ENCODE assay signal across 1 cellular context in genomic region chr16:48632137-48632774, GRCh38.
TF ChIP-seq lines count a peak whose summit lies in the region.

No MANE protein-coding gene starts in this region.

TF ChIP-seq in HepG2, 621 proteins besides CTCF, POLR2A, EP300 and RAD21 (continued from another document and continues in another):
- TF ChIP-seq PRDM15 (CRISPR knock-in tag; IDR thresholded peaks at IDR 0.05) (no peak), ZNF430 (CRISPR knock-in tag; IDR thresholded peaks at IDR 0.05) (no peak), LCORL (IDR thresholded peaks at IDR 0.05) (no peak), LCORL (CRISPR knock-in tag; IDR thresholded peaks at IDR 0.05) (no peak), ARID4A (CRISPR knock-in tag; IDR thresholded peaks at IDR 0.05; ENCODE audit: borderline replicate concordance) (peak; percentile 28; the same call in 1 of the 2 replicates), SKI (IDR thresholded peaks at IDR 0.05; ENCODE audit: partially characterized antibody) (no peak), ZBTB2 (CRISPR knock-in tag; IDR thresholded peaks at IDR 0.05; ENCODE audit: low read depth) (no peak), AHDC1 (CRISPR knock-in tag; IDR thresholded peaks at IDR 0.05; ENCODE audit: borderline replicate concordance) (no peak), KMT2A (CRISPR knock-in tag; IDR thresholded peaks at IDR 0.05) (no peak), ZNF225 (CRISPR knock-in tag; IDR thresholded peaks at IDR 0.05) (no peak), ZNF7 (CRISPR knock-in tag; IDR thresholded peaks at IDR 0.05) (no peak), ZNF883 (CRISPR knock-in tag; IDR thresholded peaks at IDR 0.05; ENCODE audit: not compliant biosample characterization) (no peak), KDM2A (CRISPR knock-in tag; IDR thresholded peaks at IDR 0.05; ENCODE audit: borderline replicate concordance, low read depth) (0 out of 2 replicates have a peak, but pooled peaks have one; percentile 44), TCF7L2 (IDR thresholded peaks at IDR 0.05; ENCODE audit: low read depth, low read length) (no peak), PTBP1 (IDR thresholded peaks at IDR 0.05; ENCODE audit: low read depth, low read length, poor library complexity, severe bottlenecking) (no peak), REST (IDR thresholded peaks at IDR 0.05; ENCODE audit: borderline replicate concordance in 1 of 2, low read depth in 1 of 2, low read length in 2 of 2) (no peak), ZSCAN12 (CRISPR knock-in tag; IDR thresholded peaks at IDR 0.05) (no peak), CBX1 (IDR thresholded peaks at IDR 0.05; ENCODE audit: low read depth) (no peak), ATF4 (CRISPR knock-in tag; IDR thresholded peaks at IDR 0.05) (no peak), ZNF484 (CRISPR knock-in tag; IDR thresholded peaks at IDR 0.05; ENCODE audit: borderline replicate concordance, low read depth) (no peak), DMAP1 (CRISPR knock-in tag; IDR thresholded peaks at IDR 0.05) (peak; percentile 48; the same call in 1 of the 2 replicates), PCBP2 (optimal IDR thresholded peaks at IDR 0.05; ENCODE audit: low read depth, low read length, poor library complexity, severe bottlenecking) (no peak), THRA (CRISPR knock-in tag; IDR thresholded peaks at IDR 0.05; ENCODE audit: borderline replicate concordance) (no peak), SIN3B (IDR thresholded peaks at IDR 0.05; ENCODE audit: low read length) (no peak), THAP8 (CRISPR knock-in tag; IDR thresholded peaks at IDR 0.05; ENCODE audit: borderline replicate concordance) (no peak), SNAPC5 (CRISPR knock-in tag; IDR thresholded peaks at IDR 0.05; ENCODE audit: borderline replicate concordance) (no peak)
